In the genomic region with DNA sequence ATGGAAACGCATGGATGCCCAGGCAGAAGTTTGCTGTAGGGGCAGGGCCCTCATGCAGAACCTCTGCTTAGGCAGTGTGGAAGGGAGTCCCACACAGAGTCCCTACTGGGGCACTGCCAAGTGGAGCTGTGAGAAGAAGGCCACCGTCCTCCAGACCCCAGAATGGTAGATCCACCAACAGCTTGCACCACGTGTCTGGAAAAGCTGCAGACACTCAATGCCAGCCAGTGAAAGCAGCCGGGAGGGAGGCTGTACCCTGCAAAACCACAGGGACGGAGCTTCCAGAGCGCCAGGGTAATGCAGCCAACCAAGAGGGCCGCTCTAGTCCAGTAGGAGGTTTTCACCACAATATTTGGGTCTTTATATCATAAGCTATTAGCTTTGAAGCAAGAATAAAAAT, we compare ENCODE assay signal across 27 cellular contexts.
"Had no signal": no experiment of that assay in that cellular context is flagged by ENCODE, and none has a peak within 500 bp of the region (broad histone marks: within the 10 kb centered on the region; RNA-seq: fewer than 3 reads in every experiment).

No MANE protein-coding gene starts in this region.

- H3K27ac ChIP-seq: neural progenitor cell, ovary, parathyroid adenoma, psoas muscle, right lobe of liver, skin epidermis, spleen, suprapubic skin, testis, transverse colon, upper lobe of right lung, uterus had no signal

- H3K4me1 ChIP-seq: neural progenitor cell, parathyroid adenoma, psoas muscle, spleen, suprapubic skin, testis, transverse colon, upper lobe of right lung, uterus had no signal

- H3K27me3 ChIP-seq: neural progenitor cell, ovary, right lobe of liver, spleen, suprapubic skin, testis, transverse colon, upper lobe of right lung, uterus had no signal

- ATAC-seq: naive thymus-derived CD4-positive, alpha-beta T cell; natural killer cell; psoas muscle; right cardiac atrium; right lobe of liver; stimulated activated memory B cell treated with anti-CD40 and anti-IgM and Interleukin-4, amounts not matched to agents 10 μg/mL and 1 μg/mL and 100 μg/mL, for 72 hours; stimulated activated naive CD8-positive, alpha-beta T cell treated with anti-CD3 and anti-CD28 coated beads, Interleukin-15, amount 100 ng/mL, for 72 hours; stimulated activated naive CD8-positive, alpha-beta T cell treated with anti-CD3 and anti-CD28 coated beads, Interleukin-15, Interleukin-2, amounts not matched to agents 100 U/mL and 50 U/mL, for 24 hours; upper lobe of right lung had no signal

- H3K36me3 ChIP-seq: neural progenitor cell, ovary, right lobe of liver, spleen, suprapubic skin, transverse colon, upper lobe of right lung, uterus had no signal

- H3K9ac ChIP-seq: neural progenitor cell, parathyroid adenoma had no signal

- H3K4me3 ChIP-seq: neural progenitor cell, ovary, psoas muscle, right lobe of liver, skin epidermis, smooth muscle cell, spleen, suprapubic skin, testis, transverse colon, upper lobe of right lung, uterus had no signal

- H3K9me3 ChIP-seq: ovary, psoas muscle, right lobe of liver, spleen, suprapubic skin, testis, transverse colon, upper lobe of right lung, uterus had no signal

- H3K4me2 ChIP-seq: neural progenitor cell, smooth muscle cell had no signal

- DNase-seq: naive thymus-derived CD4-positive, alpha-beta T cell; natural killer cell; occipital lobe; ovary; psoas muscle; right cardiac atrium; right lobe of liver; spleen; stimulated activated CD4-positive, alpha-beta T cell treated with anti-CD3 and anti-CD28 coated beads, Interleukin-12 subunit alpha, Interleukin-12 subunit beta, amount 100 ng/mL, for 4 hours; stimulated activated CD4-positive, alpha-beta T cell treated with anti-CD3 and anti-CD28 coated beads, Interleukin-1b, Interleukin-23, amount 100 ng/mL, for 48 hours; stimulated activated CD4-positive, alpha-beta T cell treated with anti-CD3 and anti-CD28 coated beads, Interleukin-4, amount 100 ng/mL, for 1 hour; stimulated activated CD4-positive, alpha-beta T cell treated with anti-CD3 and anti-CD28 coated beads, Interleukin-4, amount 100 ng/mL, for 4 hours; stimulated activated CD8-positive, alpha-beta memory T cell treated with anti-CD3 and anti-CD28 coated beads, Interleukin-4, amount 100 ng/mL, for 48 hours; stimulated activated naive CD4-positive, alpha-beta T cell; stimulated activated naive CD8-positive, alpha-beta T cell treated with anti-CD3 and anti-CD28 coated beads, Interleukin-15, amount 100 ng/mL, for 72 hours; stimulated activated naive CD8-positive, alpha-beta T cell treated with anti-CD3 and anti-CD28 coated beads, Interleukin-15, Interleukin-2, amounts not matched to agents 100 U/mL and 50 U/mL, for 24 hours; substantia nigra; testis; transverse colon; upper lobe of right lung; uterus had no signal
